ENCODE assay signal across 8 cellular contexts in the genomic region with DNA sequence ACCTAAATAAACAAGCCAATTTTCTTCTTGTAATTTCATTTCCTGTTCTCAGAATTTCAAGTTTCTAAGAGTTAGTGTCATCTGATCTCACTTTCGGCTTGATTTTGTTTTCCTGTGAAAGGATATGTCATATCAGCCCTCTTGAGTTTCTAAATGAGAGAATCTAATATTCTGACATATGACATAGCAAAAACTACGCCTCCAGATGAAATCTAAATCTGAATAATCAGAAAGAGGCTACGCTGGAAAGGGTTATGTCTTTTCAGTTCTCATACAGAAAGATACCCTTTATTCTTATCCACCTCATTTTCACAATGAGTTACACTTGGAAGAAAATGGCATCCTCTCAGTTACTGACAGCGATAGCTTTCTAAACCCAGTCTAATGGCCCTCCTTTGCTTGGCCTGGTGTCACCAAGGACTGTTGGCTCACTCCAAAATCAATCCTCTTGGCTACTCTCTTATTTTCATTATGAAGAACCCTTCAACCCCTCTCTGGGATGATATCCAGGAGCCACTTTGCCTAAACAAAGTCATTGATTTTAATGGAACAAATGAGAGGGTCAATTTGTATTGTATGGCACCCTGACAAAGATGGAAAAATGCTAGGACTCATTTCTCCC.
A peak's percentile ranks its signal among the peaks of the same experiment; 100 is the strongest.
DNase-seq lines count a peak whose midpoint lies in the region; ATAC-seq and TF ChIP-seq lines count a peak whose summit lies in the region.

No MANE protein-coding gene starts in this region.

- H3K4me3 ChIP-seq in vagina: no peak overlapping the region
- no peak overlapping the region for H3K4me3 ChIP-seq in breast epithelium

- H3K4me1 Mint-ChIP-seq in activated CD4-positive, alpha-beta T cell treated with anti-CD3 and anti-CD28 coated beads, Interleukin-2, amount 10 ng/mL, durations not matched to agents 7 days and 5 days: peaks cover 37% of the 10 kb centered on the region
- no peaks in the 10 kb centered on the region for H3K4me1 Mint-ChIP-seq in stimulated activated naive B cell treated with anti-CD40 and anti-IgM and Interleukin-4, amounts not matched to agents 10 μg/mL and 1 μg/mL and 100 μg/mL, for 72 hours

- peaks cover 10% of the 10 kb centered on the region for H3K9me3 Mint-ChIP-seq in activated CD4-positive, alpha-beta T cell treated with anti-CD3 and anti-CD28 coated beads, Interleukin-2, amount 10 ng/mL, durations not matched to agents 7 days and 5 days
- H3K9me3 Mint-ChIP-seq in stimulated activated naive B cell treated with anti-CD40 and anti-IgM and Interleukin-4, amounts not matched to agents 10 μg/mL and 1 μg/mL and 100 μg/mL, for 72 hours: peaks cover 0 to 2% of the 10 kb centered on the region in 2 donors

- TF ChIP-seq CTCF in vagina (IDR thresholded peaks at IDR 0.05) (no peak), breast epithelium (IDR thresholded peaks at IDR 0.05) (no peak)

- H3K27ac Mint-ChIP-seq in activated CD4-positive, alpha-beta T cell treated with anti-CD3 and anti-CD28 coated beads, Interleukin-2, amount 10 ng/mL, durations not matched to agents 7 days and 5 days: peak overlapping the region; percentile 87
- no peak overlapping the region for H3K27ac Mint-ChIP-seq in stimulated activated naive B cell treated with anti-CD40 and anti-IgM and Interleukin-4, amounts not matched to agents 10 μg/mL and 1 μg/mL and 100 μg/mL, for 72 hours

- H3K9me3 ChIP-seq in vagina (no peaks in the 10 kb centered on the region), breast epithelium (no peaks in the 10 kb centered on the region)

- no peak for TF ChIP-seq POLR2A in vagina (IDR thresholded peaks at IDR 0.05)
- TF ChIP-seq POLR2A in breast epithelium (IDR thresholded peaks at IDR 0.05): no peak

- peak; percentile 83 for ATAC-seq in HG02642 (IDR thresholded peaks at IDR 0.05; ENCODE audit: poor library complexity, unreplicated experiment)
- peak; percentile 64 to 65 for ATAC-seq in stimulated activated naive B cell treated with anti-CD40 and anti-IgM and Interleukin-4, amounts not matched to agents 10 μg/mL and 1 μg/mL and 100 μg/mL, for 72 hours (replicated peaks)

- intact Hi-C loops in vagina (cut with DNase I): no loop called here
- intact Hi-C loops in breast epithelium (cut with DNase I; ENCODE audit: low total_unique reads): no loop called here

- H3K27me3 Mint-ChIP-seq in activated CD4-positive, alpha-beta T cell treated with anti-CD3 and anti-CD28 coated beads, Interleukin-2, amount 10 ng/mL, durations not matched to agents 7 days and 5 days: peaks cover 10% of the 10 kb centered on the region
- H3K27me3 Mint-ChIP-seq in stimulated activated naive B cell treated with anti-CD40 and anti-IgM and Interleukin-4, amounts not matched to agents 10 μg/mL and 1 μg/mL and 100 μg/mL, for 72 hours: peaks cover 0 to 10% of the 10 kb centered on the region in 2 donors

- H3K27ac ChIP-seq in vagina (no peak overlapping the region), breast epithelium (no peak overlapping the region)

- H3K27me3 ChIP-seq in vagina (no peaks in the 10 kb centered on the region), breast epithelium (peaks cover 0 to 18% of the 10 kb centered on the region in 2 donors)

- H3K36me3 ChIP-seq in vagina (no peaks in the 10 kb centered on the region), breast epithelium (no peaks in the 10 kb centered on the region)

- CTCF ChIA-PET in activated CD4-positive, alpha-beta T cell treated with anti-CD3 and anti-CD28 coated beads, Interleukin-2, amount 10 ng/mL, durations not matched to agents 7 days and 5 days (lab: Charles Lee): no interaction called here

- no peak overlapping the region for H3K4me3 Mint-ChIP-seq in activated CD4-positive, alpha-beta T cell treated with anti-CD3 and anti-CD28 coated beads, Interleukin-2, amount 10 ng/mL, durations not matched to agents 7 days and 5 days
- H3K4me3 Mint-ChIP-seq in stimulated activated naive B cell treated with anti-CD40 and anti-IgM and Interleukin-4, amounts not matched to agents 10 μg/mL and 1 μg/mL and 100 μg/mL, for 72 hours: no peak overlapping the region

- no peak for DNase-seq in activated CD4-positive, alpha-beta T cell treated with anti-CD3 and anti-CD28 coated beads, Interleukin-2, amount 10 ng/mL, durations not matched to agents 7 days and 5 days
- DNase-seq in activated CD4-positive, alpha-beta T cell treated with anti-CD3 and anti-CD28 coated beads for 1 hour: no peak
- peak; percentile 90 for DNase-seq in NCI-H1092 (lab: John Stamatoyannopoulos, UW)
- DNase-seq in stimulated activated naive B cell treated with anti-CD40 and anti-IgM and Interleukin-4, amounts not matched to agents 10 μg/mL and 1 μg/mL and 100 μg/mL, for 72 hours: no peak
- no peak for DNase-seq in SKM-1 (lab: John Stamatoyannopoulos, UW; ENCODE audit: unreplicated experiment)
- no peak for DNase-seq in vagina (ENCODE audit: extremely low spot score in 2 of 2)
- DNase-seq in breast epithelium (ENCODE audit: low spot score in 2 of 2): no peak

- H3K36me3 Mint-ChIP-seq in activated CD4-positive, alpha-beta T cell treated with anti-CD3 and anti-CD28 coated beads, Interleukin-2, amount 10 ng/mL, durations not matched to agents 7 days and 5 days (ENCODE audit: low read depth): peaks cover 8% of the 10 kb centered on the region
- no peaks in the 10 kb centered on the region for H3K36me3 Mint-ChIP-seq in stimulated activated naive B cell treated with anti-CD40 and anti-IgM and Interleukin-4, amounts not matched to agents 10 μg/mL and 1 μg/mL and 100 μg/mL, for 72 hours

- POLR2A ChIA-PET in activated CD4-positive, alpha-beta T cell treated with anti-CD3 and anti-CD28 coated beads, Interleukin-2, amount 10 ng/mL, durations not matched to agents 7 days and 5 days (lab: Charles Lee): no interaction called here

- H3K4me1 ChIP-seq in vagina (no peaks in the 10 kb centered on the region), breast epithelium (no peaks in the 10 kb centered on the region)
